ENCODE assay signal across 8 cellular contexts in genomic region chr16:83898463-83899271, GRCh38. TPM values are rescaled to one million over a fixed set of nuclear protein-coding genes. Genes with fewer than 3 reads are reported as not detected.
DNase-seq lines count a peak whose midpoint lies in the region; ATAC-seq and TF ChIP-seq lines count a peak whose summit lies in the region.

MLYCD (plus strand) TSS chr16:83899115; CDS start chr16:83899145, 30 bp downstream.

- H3K27ac ChIP-seq in right lobe of liver: peak within 1 kb of the TSS; percentile 72 to 96 (median 81)

- ATAC-seq in GM18858 (IDR thresholded peaks at IDR 0.05; ENCODE audit: unreplicated experiment) (peak; percentile 79), HG03060 (IDR thresholded peaks at IDR 0.05; ENCODE audit: low read depth, unreplicated experiment) (peak; percentile 45), right lobe of liver (peak; percentile 95 to 98 (median 96))

- no peaks in the 10 kb centered on the region for H3K9me3 ChIP-seq in right lobe of liver

- no peaks in the 10 kb centered on the region for H3K27me3 ChIP-seq in right lobe of liver

- TF ChIP-seq CTCF in right lobe of liver (IDR thresholded peaks at IDR 0.05): no peak

- TF ChIP-seq POLR2A in right lobe of liver (IDR thresholded peaks at IDR 0.05): peak; percentile 90

- 22% methylated on average over 10 of the region's 69 CpGs for WGBS in right lobe of liver (ENCODE audit: insufficient coverage, low coverage, low lambda C conversion rate, missing lambda C conversion rate)

- intact Hi-C loops in right lobe of liver (cut with DNase I): no loop called here

- peaks cover 0 to 39% (median 10%) of the 10 kb centered on the region in 4 donors for H3K4me1 ChIP-seq in right lobe of liver

- peak within 1 kb of the TSS; percentile 86 to 93 (median 87) for H3K4me3 ChIP-seq in right lobe of liver

- H3K36me3 ChIP-seq in right lobe of liver: no peaks in the 10 kb centered on the region

- peak; percentile 97 for DNase-seq in AG08395 (ENCODE audit: low spot score)
- DNase-seq in NCI-H460 (ENCODE audit: extremely low read depth, low read depth): peak; percentile 50
- peak; percentile 41 to 42 for DNase-seq in activated CD4-positive, alpha-beta T cell treated with anti-CD3 and anti-CD28 coated beads, Interleukin-2, amount 50 U/mL, for 24 hours (ENCODE audit: low read depth in 1 of 2, low spot score in 1 of 2)
- peak; percentile 82 for DNase-seq in dermis blood vessel endothelial cell
- DNase-seq in right lobe of liver: peak; percentile 95 to 96 (median 95)
- DNase-seq in stimulated activated CD4-positive, alpha-beta T cell treated with anti-CD3 and anti-CD28 coated beads, Interleukin-4, amount 100 ng/mL, for 24 hours: peak; percentile 69

RNA-seq across cellular contexts. Expression of gene MLYCD, which starts in this region (rescaled TPM):
- total RNA-seq in NCI-H460 (2014; rRNA removed; shearing (Covaris generic)): 0.95 and 1.6 TPM in 2 replicates
- polyA plus RNA-seq in NCI-H460 (2014; cell fraction: nucleus; rRNA removed): 1.4 and 3.0 TPM in 2 replicates
- 2.6 and 5.6 TPM in 2 replicates for total RNA-seq in dermis blood vessel endothelial cell
- 10 to 100 TPM in 5 of 6 experiments, 1 to 10 TPM in 1; 6.6 to 15.6 (median 11.3) TPM for total RNA-seq in right lobe of liver

Comparison
In these comparisons a context has a peak if more than half of its experiments do, and no peak if none do; other contexts are left out.
1. Peak in every context shown above with its lines: DNase-seq, ATAC-seq, H3K4me3 ChIP-seq and H3K27ac ChIP-seq.
2. DNase-seq: peak in every context shown above with its lines; median percentile 97 in AG08395; 95 in right lobe of liver; 82 in dermis blood vessel endothelial cell; 69 in stimulated activated CD4-positive, alpha-beta T cell treated with anti-CD3 and anti-CD28 coated beads, Interleukin-4, amount 100 ng/mL, for 24 hours; 50 in NCI-H460; 42 in activated CD4-positive, alpha-beta T cell treated with anti-CD3 and anti-CD28 coated beads, Interleukin-2, amount 50 U/mL, for 24 hours.
3. ATAC-seq: peak in every context shown above with its lines; median percentile 96 in right lobe of liver; 79 in GM18858; 45 in HG03060.